Comparison of ENCODE assay signal across 21 cellular contexts in genomic region chr4:185783574-185783973, GRCh38. TPM values are rescaled to one million over a fixed set of nuclear protein-coding genes. Genes with fewer than 3 reads are reported as not detected.
DNase-seq lines count a peak whose midpoint lies in the region; ATAC-seq and TF ChIP-seq lines count a peak whose summit lies in the region.
"Had no signal": no experiment of that assay in that cellular context is flagged by ENCODE, and none has a peak within 500 bp of the region (broad histone marks: within the 10 kb centered on the region; RNA-seq: fewer than 3 reads in every experiment).

No MANE protein-coding gene starts in this region.

- ATAC-seq in left ventricle myocardium superior: no peak

- H3K9me3 Mint-ChIP-seq in neural progenitor cell: peaks cover 3% of the 10 kb centered on the region
- H3K9me3 Mint-ChIP-seq: IgD-negative memory B cell had no signal

- no peak overlapping the region for H2AFZ ChIP-seq in neural progenitor cell (replicated peaks)

- no peaks in the 10 kb centered on the region for H3K79me2 ChIP-seq in neural progenitor cell (ENCODE audit: low read depth)

- H3F3A ChIP-seq in neural progenitor cell (ENCODE audit: low read depth): peaks cover 35% of the 10 kb centered on the region

- TF ChIP-seq POLR2A in sigmoid colon (IDR thresholded peaks at IDR 0.05) (no peak), prostate gland (IDR thresholded peaks at IDR 0.05) (no peak)

- no peaks in the 10 kb centered on the region for H3K9me3 ChIP-seq in cardiac muscle cell (ENCODE audit: low read depth)
- no peaks in the 10 kb centered on the region for H3K9me3 ChIP-seq in right atrium auricular region
- H3K9me3 ChIP-seq in sigmoid colon: no peaks in the 10 kb centered on the region
- no peaks in the 10 kb centered on the region for H3K9me3 ChIP-seq in prostate gland
- no peaks in the 10 kb centered on the region for H3K9me3 ChIP-seq in neural progenitor cell (ENCODE audit: low read depth)

- no peak overlapping the region for H3K9ac ChIP-seq in neural progenitor cell
- H3K9ac ChIP-seq: KMS-11 had no signal

- in situ Hi-C loops in brain microvascular endothelial cell (cut with HindIII; ENCODE audit: low pct_ligation_motif_present, low sequenced_read_pairs): no loop called here

- no peak overlapping the region for H3K4me3 ChIP-seq in cardiac muscle cell
- H3K4me3 ChIP-seq in brain microvascular endothelial cell (ENCODE audit: low read depth, low read length): no peak overlapping the region
- H3K4me3 ChIP-seq in right atrium auricular region: no peak overlapping the region
- no peak overlapping the region for H3K4me3 ChIP-seq in sigmoid colon
- no peak overlapping the region for H3K4me3 ChIP-seq in prostate gland
- H3K4me3 ChIP-seq in neural progenitor cell: no peak overlapping the region

- H3K4me3 Mint-ChIP-seq in neural progenitor cell: no peak overlapping the region
- H3K4me3 Mint-ChIP-seq: IgD-negative memory B cell had no signal

- no peak overlapping the region for H3K4me2 ChIP-seq in neural progenitor cell
- H3K4me2 ChIP-seq: KMS-11 had no signal

- no peaks in the 10 kb centered on the region for H4K20me1 ChIP-seq in neural progenitor cell (ENCODE audit: low read depth)

- H3K4me1 Mint-ChIP-seq in neural progenitor cell: peaks cover 25% of the 10 kb centered on the region

- H3K27ac ChIP-seq in cardiac muscle cell (peak overlapping the region; percentile 47), brain microvascular endothelial cell (peak overlapping the region; percentile 64), right atrium auricular region (peak overlapping the region; percentile 69 to 78), sigmoid colon (peak overlapping the region in 3 of 4 donors; percentile 24 to 51 (median 49)), prostate gland (no peak overlapping the region), neural progenitor cell (no peak overlapping the region)
- H3K27ac ChIP-seq: 22Rv1, HL-60, KMS-11 had no signal

- no peak overlapping the region for H3K27ac Mint-ChIP-seq in neural progenitor cell
- H3K27ac Mint-ChIP-seq: IgD-negative memory B cell had no signal

- DNase-seq in cardiac muscle cell (ENCODE audit: low read depth in 1 of 2, low spot score in 1 of 2) (no peak), left ventricle myocardium superior (no peak), brain microvascular endothelial cell (no peak), right atrium auricular region (ENCODE audit: low spot score) (no peak), sigmoid colon (no peak), NCI-H1436 (lab: John Stamatoyannopoulos, UW) (no peak), prostate gland (ENCODE audit: low spot score) (no peak), neural progenitor cell (ENCODE audit: low spot score) (no peak)
- DNase-seq: ACHN, Calu3, DND-41, NCI-H1092, NCI-H1436 treated with DMSO at 0.1 percent for 48 hours, NCI-H187 treated with DMSO at 0.1 percent for 48 hours, NCI-H2171 treated with DMSO at 0.1 percent for 48 hours, NCI-H524, NCI-H774 had no signal

- intact Hi-C loops in left ventricle myocardium superior (cut with micrococcal nuclease) (no loop called here), sigmoid colon (cut with DNase I) (no loop called here), prostate gland (cut with DNase I) (no loop called here)

- 67 to 74% methylated on average over 5 of the region's 5 CpGs for WGBS in sigmoid colon, 2 donors
- 87% methylated on average over 5 of the region's 5 CpGs for WGBS in prostate gland

- H3K36me3 ChIP-seq in cardiac muscle cell (peaks cover 13% of the 10 kb centered on the region), brain microvascular endothelial cell (replicated peaks) (no peaks in the 10 kb centered on the region), right atrium auricular region (peaks cover 10% of the 10 kb centered on the region), sigmoid colon (no peaks in the 10 kb centered on the region), prostate gland (no peaks in the 10 kb centered on the region), neural progenitor cell (no peaks in the 10 kb centered on the region)

- no peak for TF ChIP-seq EP300 in sigmoid colon (IDR thresholded peaks at IDR 0.05)

- peaks cover 3% of the 10 kb centered on the region for H3K27me3 Mint-ChIP-seq in neural progenitor cell (ENCODE audit: insufficient read depth, low read depth)

- peaks cover 42% of the 10 kb centered on the region for H3K36me3 Mint-ChIP-seq in neural progenitor cell
- H3K36me3 Mint-ChIP-seq: IgD-negative memory B cell had no signal

- H3K27me3 ChIP-seq in cardiac muscle cell (no peaks in the 10 kb centered on the region), brain microvascular endothelial cell (replicated peaks) (no peaks in the 10 kb centered on the region), right atrium auricular region (no peaks in the 10 kb centered on the region), sigmoid colon (no peaks in the 10 kb centered on the region), prostate gland (replicated peaks; ENCODE audit: insufficient read depth) (no peaks in the 10 kb centered on the region), neural progenitor cell (no peaks in the 10 kb centered on the region)

- H3K4me1 ChIP-seq in cardiac muscle cell (ENCODE audit: low read depth) (peaks cover 39% of the 10 kb centered on the region), right atrium auricular region (peaks cover 0 to 70% of the 10 kb centered on the region in 2 donors), sigmoid colon (peaks cover 0 to 35% (median 18%) of the 10 kb centered on the region in 4 donors), prostate gland (replicated peaks) (no peaks in the 10 kb centered on the region), neural progenitor cell (peaks cover 37% of the 10 kb centered on the region)

- TF ChIP-seq CTCF in cardiac muscle cell (IDR thresholded peaks at IDR 0.05; ENCODE audit: low read depth, low read length) (no peak), brain microvascular endothelial cell (IDR thresholded peaks at IDR 0.05; ENCODE audit: low read depth, low read length, missing control alignments) (no peak), right atrium auricular region (IDR thresholded peaks at IDR 0.05) (no peak), sigmoid colon (IDR thresholded peaks at IDR 0.05) (no peak), prostate gland (IDR thresholded peaks at IDR 0.05) (no peak), neural progenitor cell (IDR thresholded peaks at IDR 0.05) (no peak)

RNA-seq across cellular contexts. Expression of gene SORBS2, which starts 28.4 kb away (rescaled TPM):
- total RNA-seq in cardiac muscle cell: 318 and 453 TPM in 2 replicates
- polyA plus RNA-seq in cardiac muscle cell: 470 and 545 TPM in 2 replicates
- 911 TPM for total RNA-seq in left ventricle myocardium superior
- total RNA-seq in right atrium auricular region: 100 to 1,000 TPM; 530 to 741 TPM
- 1,000 to 10,000 TPM in 1 of 4 donors, 100 to 1,000 TPM in 3; 849 to 1,032 (median 869) TPM for total RNA-seq in sigmoid colon
- 10 to 100 TPM in 2 of 3 donors, 1 to 10 TPM in 1; 7.9 to 26.9 (median 15.6) TPM for polyA plus RNA-seq in sigmoid colon
- total RNA-seq in prostate gland: 100 to 1,000 TPM; 175 to 242 TPM
- total RNA-seq in neural progenitor cell (ENCODE audit: low replicate concordance): 13.5 and 15.7 TPM in 2 replicates
- polyA plus RNA-seq: IgD-negative memory B cell had no signal

Comparison
In these comparisons a context has a peak if more than half of its experiments do, and no peak if none do; other contexts are left out.
1. H3K27ac ChIP-seq: peak in cardiac muscle cell (single experiment), brain microvascular endothelial cell (single experiment), right atrium auricular region (2 of 2) and sigmoid colon (3 of 4); none in prostate gland (0 of 2) and neural progenitor cell (single experiment).
2. RNA of gene SORBS2, which starts 28.4 kb away (total RNA-seq): 911 TPM in left ventricle myocardium superior (single experiment), 849 to 1,032 TPM in sigmoid colon, 530 to 741 TPM in right atrium auricular region, 318 to 453 TPM in cardiac muscle cell and 175 to 242 TPM in prostate gland; 13.5 to 15.7 TPM in neural progenitor cell; every median in the first group is over 10 times any median in the second.